In genomic region chrX:45795546-45795945, GRCh38 we compare ENCODE assay signal across 1 cellular context.
TF ChIP-seq lines count a peak whose summit lies in the region.

No MANE protein-coding gene starts in this region.

TF ChIP-seq in SK-N-SH, 30 proteins besides CTCF, POLR2A, EP300 and RAD21 (continued from another document):
- TF ChIP-seq ZBTB33 (IDR thresholded peaks at IDR 0.05; ENCODE audit: borderline replicate concordance, low read depth), result no peak
TF ChIP-seq in SK-N-SH: peak in this region for 0.
